ENCODE assay signal across 14 cellular contexts in the genomic region with DNA sequence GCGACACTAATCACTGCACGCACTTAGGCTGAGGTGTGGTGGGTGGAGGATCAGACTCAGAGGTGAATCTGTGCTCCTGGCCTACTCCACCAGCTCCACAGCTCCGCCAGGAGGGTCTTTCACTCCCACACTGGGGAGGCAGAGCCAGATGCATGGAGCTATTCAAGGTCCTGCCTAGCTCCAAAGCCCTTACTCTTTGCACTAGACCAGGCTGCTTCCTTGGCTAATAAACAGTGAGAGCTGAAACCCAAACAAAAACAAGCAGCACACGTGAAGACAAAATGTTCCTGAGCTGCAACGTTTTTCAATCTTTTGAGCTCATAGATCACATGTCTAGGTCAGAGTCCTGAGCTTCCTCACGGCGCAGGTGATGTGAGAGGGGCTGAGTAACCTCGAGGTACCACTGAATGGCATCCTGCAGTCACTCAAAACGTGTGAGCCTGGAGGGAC. TPM values are rescaled to one million over a fixed set of nuclear protein-coding genes. Genes with fewer than 3 reads are reported as not detected.
A peak's percentile ranks its signal among the peaks of the same experiment; 100 is the strongest.
DNase-seq lines count a peak whose midpoint lies in the region; ATAC-seq and TF ChIP-seq lines count a peak whose summit lies in the region.
"Had no signal": no experiment of that assay in that cellular context is flagged by ENCODE, and none has a peak within 500 bp of the region (broad histone marks: within the 10 kb centered on the region; RNA-seq: fewer than 3 reads in every experiment).

No MANE protein-coding gene starts in this region.

- no peak for TF ChIP-seq POLR2A in heart left ventricle (IDR thresholded peaks at IDR 0.05)
- TF ChIP-seq POLR2A in uterus (IDR thresholded peaks at IDR 0.05): no peak

- H3K36me3 ChIP-seq in left ventricle myocardium inferior (no peaks in the 10 kb centered on the region), heart left ventricle (peaks cover 0 to 18% (median 4%) of the 10 kb centered on the region in 9 donors), osteoblast (ENCODE audit: insufficient read depth, low read length) (peaks cover 15% of the 10 kb centered on the region), uterus (no peaks in the 10 kb centered on the region)
- H3K36me3 ChIP-seq in effector memory CD4-positive, alpha-beta T cell (ENCODE audit: control insufficient read depth, insufficient read depth, low read length): peaks cover 3% of the 10 kb centered on the region

- peaks cover 93% of the 10 kb centered on the region for H3K4me1 ChIP-seq in left ventricle myocardium inferior
- H3K4me1 ChIP-seq in heart left ventricle: peaks cover 9 to 94% (median 80%) of the 10 kb centered on the region in 12 donors
- peaks cover 94% of the 10 kb centered on the region for H3K4me1 ChIP-seq in effector memory CD4-positive, alpha-beta T cell (ENCODE audit: control insufficient read depth, insufficient read depth, low read length, poor library complexity, severe bottlenecking)
- H3K4me1 ChIP-seq in osteoblast (ENCODE audit: insufficient read depth, low read length): peaks cover 24% of the 10 kb centered on the region
- peaks cover 3 to 14% of the 10 kb centered on the region in 2 donors for H3K4me1 ChIP-seq in uterus

- no peaks in the 10 kb centered on the region for H3K9me3 ChIP-seq in left ventricle myocardium inferior (replicated peaks)
- no peaks in the 10 kb centered on the region for H3K9me3 ChIP-seq in heart left ventricle
- no peaks in the 10 kb centered on the region for H3K9me3 ChIP-seq in effector memory CD4-positive, alpha-beta T cell (ENCODE audit: control insufficient read depth, low read length)
- no peaks in the 10 kb centered on the region for H3K9me3 ChIP-seq in osteoblast (ENCODE audit: low read depth, low read length)
- no peaks in the 10 kb centered on the region for H3K9me3 ChIP-seq in uterus
- H3K9me3 ChIP-seq: mucosa of descending colon had no signal

- H3K4me2 ChIP-seq in osteoblast (ENCODE audit: insufficient read depth, low read length): no peak overlapping the region

- peaks cover 94% of the 10 kb centered on the region for H3K79me2 ChIP-seq in osteoblast (ENCODE audit: insufficient read depth, low read length)

- H2AFZ ChIP-seq in osteoblast (ENCODE audit: low read length): no peak overlapping the region

- ATAC-seq in heart left ventricle: no peak
- ATAC-seq: mucosa of descending colon had no signal

- H3K27me3 ChIP-seq in left ventricle myocardium inferior (ENCODE audit: low read depth): no peaks in the 10 kb centered on the region
- H3K27me3 ChIP-seq in heart left ventricle: no peaks in the 10 kb centered on the region
- no peaks in the 10 kb centered on the region for H3K27me3 ChIP-seq in effector memory CD4-positive, alpha-beta T cell (replicated peaks; ENCODE audit: control insufficient read depth, insufficient read depth, low read length, poor library complexity, severe bottlenecking)
- no peaks in the 10 kb centered on the region for H3K27me3 ChIP-seq in osteoblast (ENCODE audit: insufficient read depth, low read length)
- H3K27me3 ChIP-seq in uterus: no peaks in the 10 kb centered on the region

- DNase-seq in left ventricle myocardium inferior: no peak
- DNase-seq in heart left ventricle: no peak
- no peak for DNase-seq in effector memory CD4-positive, alpha-beta T cell
- DNase-seq in osteoblast (ENCODE audit: insufficient read length, low spot score, missing footprints): no peak
- DNase-seq in uterus: no peak
- DNase-seq in NCI-H146 treated with DMSO at 0.1 percent for 48 hours (lab: John Stamatoyannopoulos, UW; ENCODE audit: unreplicated experiment): no peak
- no peak for DNase-seq in SHP77 treated with DMSO at 0.1 percent for 48 hours (lab: John Stamatoyannopoulos, UW)
- DNase-seq in NCI-H2029 treated with DMSO at 0.1 percent for 48 hours (lab: John Stamatoyannopoulos, UW): no peak
- DNase-seq: activated CD8-positive, alpha-beta memory T cell treated with anti-CD3 and anti-CD28 coated beads for 24 hours; HFFc6; hippocampal formation; Kasumi-1; NCI-H2081 had no signal

- intact Hi-C loops in left ventricle myocardium inferior (cut with micrococcal nuclease) (loop anchor here (10.0 kb wide), 1 partner anchor 71 kb away; no protein-coding TSS in a partner anchor), heart left ventricle (cut with DNase I) (loop anchor here in 1 of 10 donors (5.0 kb wide), 1 partner anchor 69 kb away; no protein-coding TSS in a partner anchor), uterus (cut with DNase I; ENCODE audit: low total_unique reads) (no loop called here)

- H3K27ac ChIP-seq in left ventricle myocardium inferior (replicated peaks): peak overlapping the region; percentile 52
- peak overlapping the region in 3 of 12 donors; percentile 48 to 55 (median 54) for H3K27ac ChIP-seq in heart left ventricle
- H3K27ac ChIP-seq in effector memory CD4-positive, alpha-beta T cell (ENCODE audit: insufficient read depth, low read length, poor library complexity, severe bottlenecking): peak overlapping the region; percentile 31
- peak overlapping the region; percentile 43 for H3K27ac ChIP-seq in osteoblast (ENCODE audit: low read depth, low read length)
- H3K27ac ChIP-seq in uterus: peak overlapping the region; percentile 36 to 75

- no peak overlapping the region for H3K4me3 ChIP-seq in left ventricle myocardium inferior
- H3K4me3 ChIP-seq in heart left ventricle: no peak overlapping the region
- H3K4me3 ChIP-seq in effector memory CD4-positive, alpha-beta T cell (ENCODE audit: insufficient read depth, low read depth, low read length, poor library complexity, severe bottlenecking): no peak overlapping the region
- no peak overlapping the region for H3K4me3 ChIP-seq in osteoblast (ENCODE audit: insufficient read depth, low read length)
- no peak overlapping the region for H3K4me3 ChIP-seq in uterus
- H3K4me3 ChIP-seq: mucosa of descending colon had no signal

- 64 to 70% (median 68%) methylated on average over 9 of the region's 9 CpGs for WGBS in heart left ventricle, 4 donors

- no peak for TF ChIP-seq CTCF in left ventricle myocardium inferior (IDR thresholded peaks at IDR 0.05; ENCODE audit: borderline replicate concordance)
- no peak for TF ChIP-seq CTCF in heart left ventricle (IDR thresholded peaks at IDR 0.05)
- no peak for TF ChIP-seq CTCF in osteoblast (IDR thresholded peaks at IDR 0.05; ENCODE audit: extremely low read depth, low read depth, low read length)
- TF ChIP-seq CTCF in uterus (IDR thresholded peaks at IDR 0.05): no peak

- H4K20me1 ChIP-seq in osteoblast (ENCODE audit: insufficient read depth, low read length): peaks cover 88% of the 10 kb centered on the region

RNA-seq across cellular contexts. Expression of a gene that starts 19.2 kb away (rescaled TPM):
- 217 TPM for total RNA-seq in left ventricle myocardium inferior
- total RNA-seq in heart left ventricle: 100 to 1,000 TPM in 8 of 9 donors, 10 to 100 TPM in 1; 77.8 to 348 (median 237) TPM
- polyA plus RNA-seq in heart left ventricle: 100 to 1,000 TPM; 228 to 255 TPM
- 217 and 224 TPM in 2 replicates for total RNA-seq in osteoblast
- total RNA-seq in uterus: 100 to 1,000 TPM in 3 of 4 donors, 10 to 100 TPM in 1; 94.4 to 281 (median 141) TPM
